Comparison of ENCODE assay signal across 27 cellular contexts in genomic region chr20:40522405-40522804, GRCh38.
"Had no signal": no experiment of that assay in that cellular context is flagged by ENCODE, and none has a peak within 500 bp of the region (broad histone marks: within the 10 kb centered on the region; RNA-seq: fewer than 3 reads in every experiment).

No MANE protein-coding gene starts in this region.

- H3K4me3 ChIP-seq: stomach, suprapubic skin, testis, thoracic aorta, thyroid gland, tibial artery, tibial nerve, transverse colon, upper lobe of left lung, upper lobe of right lung, uterus, vagina had no signal

- ATAC-seq: stimulated activated effector memory CD8-positive, alpha-beta T cell treated with anti-CD3 and anti-CD28 coated beads, Interleukin-12 subunit alpha, Interleukin-12 subunit beta, amount 100 ng/mL, for 72 hours; stimulated activated memory B cell treated with anti-CD40 and anti-IgM and Interleukin-4, amounts not matched to agents 10 μg/mL and 1 μg/mL and 100 μg/mL, for 72 hours; stimulated activated naive B cell treated with anti-CD40 and anti-IgM and Interleukin-4, amounts not matched to agents 10 μg/mL and 1 μg/mL and 100 μg/mL, for 72 hours; stimulated activated naive CD8-positive, alpha-beta T cell treated with anti-CD3 and anti-CD28 coated beads, Interleukin-15, amount 100 ng/mL, for 72 hours; stimulated activated naive CD8-positive, alpha-beta T cell treated with anti-CD3 and anti-CD28 coated beads, Interleukin-15, Interleukin-2, amounts not matched to agents 100 U/mL and 50 U/mL, for 24 hours had no signal

- DNase-seq: stimulated activated CD4-positive, alpha-beta T cell treated with anti-CD3 and anti-CD28 coated beads, Interleukin-2, amount 100 ng/mL, for 48 hours; stimulated activated CD4-positive, alpha-beta T cell treated with anti-CD3 and anti-CD28 coated beads, Interleukin-4, amount 100 ng/mL, for 1 hour; stimulated activated CD4-positive, alpha-beta T cell treated with anti-CD3 and anti-CD28 coated beads, Interleukin-4, amount 100 ng/mL, for 24 hours; stimulated activated CD4-positive, alpha-beta T cell treated with anti-CD3 and anti-CD28 coated beads, Interleukin-4, amount 100 ng/mL, for 4 hours; stimulated activated CD8-positive, alpha-beta memory T cell treated with anti-CD3 and anti-CD28 coated beads, Interleukin-4, amount 100 ng/mL, for 48 hours; stimulated activated naive B cell treated with anti-CD40 and anti-IgM and Interleukin-4, amounts not matched to agents 10 μg/mL and 1 μg/mL and 100 μg/mL, for 72 hours; stimulated activated naive CD4-positive, alpha-beta T cell; stimulated activated naive CD4-positive, alpha-beta T cell treated with Interleukin-2 at 50 U/mL for 16 hours; stimulated activated naive CD8-positive, alpha-beta T cell treated with anti-CD3 and anti-CD28 coated beads, Interleukin-15, amount 100 ng/mL, for 72 hours; stimulated activated naive CD8-positive, alpha-beta T cell treated with anti-CD3 and anti-CD28 coated beads, Interleukin-15, Interleukin-2, amounts not matched to agents 100 U/mL and 50 U/mL, for 24 hours; stomach; substantia nigra; testis; thyroid gland; tibial artery; transverse colon; trophoblast cell; upper lobe of right lung; uterus had no signal

- H3K4me1 ChIP-seq: stomach, testis, thyroid gland, tibial artery, tibial nerve, transverse colon, upper lobe of left lung, upper lobe of right lung, uterus, vagina had no signal

- H3K27ac ChIP-seq: stomach, suprapubic skin, testis, thoracic aorta, thyroid gland, tibial artery, tibial nerve, transverse colon, upper lobe of left lung, upper lobe of right lung, uterus, vagina had no signal

- FAIRE-seq: urothelium cell line had no signal

- H3K36me3 ChIP-seq: stomach, suprapubic skin, thoracic aorta, thyroid gland, tibial artery, tibial nerve, transverse colon, upper lobe of left lung, upper lobe of right lung, uterus, vagina had no signal

- H3K9me3 ChIP-seq: suprapubic skin, testis, thoracic aorta, thyroid gland, upper lobe of right lung, uterus, vagina had no signal

- H3K27me3 ChIP-seq: suprapubic skin, testis, thyroid gland, tibial nerve, transverse colon, upper lobe of left lung, upper lobe of right lung, uterus, vagina had no signal
